7 cellular contexts compared by ENCODE assay signal in the genomic region with DNA sequence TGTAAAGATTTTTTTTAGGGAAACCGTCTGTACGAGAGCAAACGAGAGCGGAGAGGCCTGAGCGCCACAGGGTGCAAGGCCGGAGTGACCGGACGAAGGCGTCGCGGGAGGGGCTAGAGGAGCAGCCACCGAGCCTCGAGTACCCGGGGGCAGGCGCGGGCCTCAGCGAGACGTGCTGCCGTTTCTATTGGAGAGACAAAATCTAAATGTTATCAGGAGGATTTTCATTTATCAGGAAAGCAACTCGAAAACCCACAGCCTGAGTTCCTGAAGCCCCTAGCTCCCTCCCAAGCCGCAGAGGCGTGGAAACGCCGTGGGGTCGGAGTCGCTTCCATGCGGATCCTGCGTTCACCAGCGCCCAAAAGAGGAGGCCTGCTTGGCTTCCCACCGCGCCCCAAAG.
"Had no signal": no experiment of that assay in that cellular context is flagged by ENCODE, and none has a peak within 500 bp of the region (broad histone marks: within the 10 kb centered on the region; RNA-seq: fewer than 3 reads in every experiment).

No MANE protein-coding gene starts in this region.

- H3K9me3 Mint-ChIP-seq: H9 had no signal

- DNase-seq: GOT3, H9, HCEC 1CT, IMR-90, Karpas-422, KBM-7 had no signal

- H3K4me2 ChIP-seq: KMS-11 had no signal

- H3K27ac ChIP-seq: KMS-11 had no signal

- H3K9ac ChIP-seq: KMS-11 had no signal

- H3K4me3 Mint-ChIP-seq: H9 had no signal
